18 cellular contexts compared by ENCODE assay signal in genomic region chr9:42238862-42239261, GRCh38. TPM values are rescaled to one million over a fixed set of nuclear protein-coding genes. Genes with fewer than 3 reads are reported as not detected.
"Had no signal": no experiment of that assay in that cellular context is flagged by ENCODE, and none has a peak within 500 bp of the region (broad histone marks: within the 10 kb centered on the region; RNA-seq: fewer than 3 reads in every experiment).

No MANE protein-coding gene starts in this region.

RNA-seq across cellular contexts. Expression of gene SPATA31A6, which starts 55.4 kb away (rescaled TPM):
- total RNA-seq: activated B cell treated with CpG ODN at 0.5 μM for 24 hours; activated CD4-positive, alpha-beta memory T cell treated with anti-CD3 and anti-CD28 coated beads for 36 hours; activated CD4-positive, alpha-beta T cell treated with anti-CD3 and anti-CD28 coated beads, Interleukin-2, amount 10 ng/mL, durations not matched to agents 24 days and 14 days; activated CD8-positive, alpha-beta memory T cell treated with anti-CD3 and anti-CD28 coated beads for 36 hours; activated CD8-positive, alpha-beta T cell treated with anti-CD3 and anti-CD28 coated beads for 36 hours; activated naive CD4-positive, alpha-beta T cell treated with anti-CD3 and anti-CD28 coated beads for 36 hours; activated naive CD4-positive, alpha-beta T cell treated with anti-CD3 and anti-CD28 coated beads, Interleukin-2, amount 50 U/mL, for 72 hours; activated naive CD8-positive, alpha-beta T cell treated with anti-CD3 and anti-CD28 coated beads for 36 hours; activated T-cell treated with anti-CD3 and anti-CD28 coated beads, Interleukin-2, amount 50 U/mL, for 4 hours; activated T-cell treated with anti-CD3 and anti-CD28 coated beads, Interleukin-2, amount 50 U/mL, for 72 hours; activated T-helper 1 cell treated with anti-CD3 and anti-CD28 coated beads, Interleukin-12 subunit alpha, Interleukin-12 subunit beta, Interleukin-2, Interleukin-4 antibody, amounts not matched to agents 30 ng/mL and 10 ng/mL and 1 ng/mL, durations not matched to agents 14 hours and 24 hours and 36 hours; activated T-helper 17 cell treated with anti-CD3 and anti-CD28 coated beads, Interleukin-2, amount 50 U/mL, for 72 hours; adrenal gland; aorta; astrocyte; body of pancreas; breast epithelium; cardiac septum had no signal
- polyA plus RNA-seq: adrenal gland, aorta had no signal
